12 cellular contexts compared by ENCODE assay signal in genomic region chr5:175700991-175701390, GRCh38. TPM values are rescaled to one million over a fixed set of nuclear protein-coding genes. Genes with fewer than 3 reads are reported as not detected.
DNase-seq lines count a peak whose midpoint lies in the region; TF ChIP-seq lines count a peak whose summit lies in the region.
"Had no signal": no experiment of that assay in that cellular context is flagged by ENCODE, and none has a peak within 500 bp of the region (broad histone marks: within the 10 kb centered on the region; RNA-seq: fewer than 3 reads in every experiment).

No MANE protein-coding gene starts in this region.

- H3K4me3 Mint-ChIP-seq in CD4-positive, alpha-beta memory T cell: peak overlapping the region in 1 of 8 donors; percentile 45
- H3K4me3 Mint-ChIP-seq: T-helper 17 cell had no signal

- H3K36me3 Mint-ChIP-seq in CD4-positive, alpha-beta memory T cell: peaks cover 10 to 14% of the 10 kb centered on the region in 2 donors

- POLR2A ChIA-PET in CD4-positive, alpha-beta memory T cell (lab: Charles Lee; ENCODE audit: partially characterized antibody): no interaction called here

- TF ChIP-seq POLR2A in esophagus squamous epithelium (IDR thresholded peaks at IDR 0.05): no peak
- TF ChIP-seq POLR2A in transverse colon (IDR thresholded peaks at IDR 0.05): no peak

- in situ Hi-C loops in transverse colon (cut with MboI; ENCODE audit: low pct_ligation_motif_present in 1 of 4, low pct_unique_long_range_greater_than_20kb in 1 of 4, low sequenced_read_pairs in 3 of 4): no loop called here

- H3K36me3 ChIP-seq in right atrium auricular region: no peaks in the 10 kb centered on the region
- no peaks in the 10 kb centered on the region for H3K36me3 ChIP-seq in esophagus squamous epithelium
- H3K36me3 ChIP-seq in transverse colon: no peaks in the 10 kb centered on the region
- no peaks in the 10 kb centered on the region for H3K36me3 ChIP-seq in CD4-positive, alpha-beta memory T cell (ENCODE audit: insufficient read depth, low read length)

- intact Hi-C loops in cardiac septum (cut with DNase I): no loop called here
- intact Hi-C loops in esophagus squamous epithelium (cut with DNase I): no loop called here
- intact Hi-C loops in transverse colon (cut with DNase I; ENCODE audit: low total_unique reads): loop anchor here (5.0 kb wide), 1 partner anchor 436 kb away; no protein-coding TSS in a partner anchor
- intact Hi-C loops in CD4-positive, alpha-beta memory T cell (cut with micrococcal nuclease): no loop called here

- CTCF ChIA-PET in CD4-positive, alpha-beta memory T cell (lab: Charles Lee; ENCODE audit: partially characterized antibody): interaction anchor here (0.9 to 9.6 kb wide), 8 partner anchors 9 to 168 kb away, joined by 3 to 93 read pairs (median 4); no protein-coding TSS in a partner anchor

- DNase-seq in cardiac septum (ENCODE audit: low spot score): peak; percentile 39
- DNase-seq in right atrium auricular region (ENCODE audit: low spot score): no peak
- peak; percentile 27 for DNase-seq in NCI-H460 (ENCODE audit: extremely low read depth, low read depth)
- DNase-seq in esophagus squamous epithelium (lab: John Stamatoyannopoulos, UW): no peak
- DNase-seq in transverse colon: no peak
- no peak for DNase-seq in CD4-positive, alpha-beta memory T cell
- DNase-seq in central memory CD4-positive, alpha-beta T cell: no peak
- DNase-seq in activated naive CD4-positive, alpha-beta T cell treated with anti-CD3 and anti-CD28 coated beads, Interleukin-2, amount 50 U/mL, for 16 hours: no peak
- DNase-seq: activated gamma-delta T cell, NCI-H2171 treated with DMSO at 0.1 percent for 48 hours, retina, T-helper 17 cell had no signal

- TF ChIP-seq CTCF in right atrium auricular region (IDR thresholded peaks at IDR 0.05) (peak in 1 of 2 donors; percentile 53), esophagus squamous epithelium (IDR thresholded peaks at IDR 0.05) (peak in 4 of 6 experiments; percentile 12 to 56 (median 31)), transverse colon (IDR thresholded peaks at IDR 0.05) (peak; percentile 18 to 49 (median 44))

- 75 to 79% methylated on average over 5 of the region's 5 CpGs for WGBS in esophagus squamous epithelium, 2 donors
- 64 to 74% methylated on average over 4 to 5 of the region's 5 CpGs for WGBS in transverse colon (ENCODE audit: low coverage in 1 of 2), 2 donors

- peaks cover 0 to 12% of the 10 kb centered on the region in 2 donors for H3K9me3 ChIP-seq in right atrium auricular region
- H3K9me3 ChIP-seq in esophagus squamous epithelium: no peaks in the 10 kb centered on the region
- H3K9me3 ChIP-seq in transverse colon: peaks cover 3 to 5% of the 10 kb centered on the region in 2 donors
- no peaks in the 10 kb centered on the region for H3K9me3 ChIP-seq in CD4-positive, alpha-beta memory T cell (ENCODE audit: control insufficient read depth in 1 of 2, low read length in 2 of 2)

- no peaks in the 10 kb centered on the region for H3K27me3 ChIP-seq in right atrium auricular region
- peaks cover 0 to 8% (median 0%) of the 10 kb centered on the region in 4 donors for H3K27me3 ChIP-seq in esophagus squamous epithelium
- no peaks in the 10 kb centered on the region for H3K27me3 ChIP-seq in transverse colon
- no peaks in the 10 kb centered on the region for H3K27me3 ChIP-seq in CD4-positive, alpha-beta memory T cell (ENCODE audit: insufficient read depth, low read length)

- H3K27ac ChIP-seq in right atrium auricular region (no peak overlapping the region), esophagus squamous epithelium (no peak overlapping the region), transverse colon (no peak overlapping the region)
- H3K27ac ChIP-seq in CD4-positive, alpha-beta memory T cell (ENCODE audit: low read depth, low read length): no peak overlapping the region

- TF ChIP-seq EP300 in transverse colon (IDR thresholded peaks at IDR 0.05; ENCODE audit: low read depth): no peak

- no peaks in the 10 kb centered on the region for H3K27me3 Mint-ChIP-seq in CD4-positive, alpha-beta memory T cell
- H3K27me3 Mint-ChIP-seq: T-helper 17 cell had no signal

- H3K4me3 ChIP-seq in right atrium auricular region: no peak overlapping the region
- H3K4me3 ChIP-seq in esophagus squamous epithelium: no peak overlapping the region
- H3K4me3 ChIP-seq in transverse colon: no peak overlapping the region
- no peak overlapping the region for H3K4me3 ChIP-seq in CD4-positive, alpha-beta memory T cell (ENCODE audit: low read length in 2 of 2)

- H3K27ac Mint-ChIP-seq in CD4-positive, alpha-beta memory T cell: no peak overlapping the region
- H3K27ac Mint-ChIP-seq: T-helper 17 cell had no signal

- peaks cover 0 to 9% (median 0%) of the 10 kb centered on the region in 8 donors for H3K9me3 Mint-ChIP-seq in CD4-positive, alpha-beta memory T cell

- peaks cover 0 to 6% of the 10 kb centered on the region in 2 donors for H3K4me1 ChIP-seq in right atrium auricular region
- peaks cover 0 to 2% (median 0%) of the 10 kb centered on the region in 3 donors for H3K4me1 ChIP-seq in esophagus squamous epithelium
- H3K4me1 ChIP-seq in transverse colon: no peaks in the 10 kb centered on the region
- peaks cover 10% of the 10 kb centered on the region for H3K4me1 ChIP-seq in CD4-positive, alpha-beta memory T cell (ENCODE audit: insufficient read depth, low read length)

- peaks cover 8 to 15% (median 11%) of the 10 kb centered on the region in 4 donors for H3K4me1 Mint-ChIP-seq in CD4-positive, alpha-beta memory T cell

RNA-seq across cellular contexts. Expression of gene HRH2, which starts 43.1 kb away (rescaled TPM):
- 60.1 TPM for total RNA-seq in cardiac septum
- 10 to 100 TPM in 1 of 2 donors, 1 to 10 TPM in 1; 8.0 to 18.9 TPM for total RNA-seq in right atrium auricular region
- not detected in 2 replicates for total RNA-seq in NCI-H460 (2014; rRNA removed; shearing (Covaris generic))
- polyA plus RNA-seq in NCI-H460 (2014; cell fraction: nucleus; rRNA removed): not detected in 2 replicates
- total RNA-seq in esophagus squamous epithelium: 1 to 10 TPM in 2 of 4 donors, under 1 TPM in 2; 0.15 to 4.5 (median 1.4) TPM
- total RNA-seq in transverse colon: 1 to 10 TPM in 1 of 4 donors, under 1 TPM in 3; 0.20 to 1.5 (median 0.74) TPM
- total RNA-seq in CD4-positive, alpha-beta memory T cell: 1 to 10 TPM; 4.0 to 4.2 TPM
- polyA plus RNA-seq in CD4-positive, alpha-beta memory T cell: 1 to 10 TPM in 1 of 2 donors, under 1 TPM in 1; 0.63 to 5.2 TPM

Comparison
In these comparisons a context has a peak if more than half of its experiments do, and no peak if none do; other contexts are left out.
1. DNase-seq: peak in cardiac septum (single experiment) and NCI-H460 (single experiment); none in right atrium auricular region (single experiment), esophagus squamous epithelium (single experiment), transverse colon (single experiment), CD4-positive, alpha-beta memory T cell (0 of 5), central memory CD4-positive, alpha-beta T cell (single experiment) and activated naive CD4-positive, alpha-beta T cell treated with anti-CD3 and anti-CD28 coated beads, Interleukin-2, amount 50 U/mL, for 16 hours (single experiment).